2 cellular contexts compared by ENCODE assay signal in the genomic region with DNA sequence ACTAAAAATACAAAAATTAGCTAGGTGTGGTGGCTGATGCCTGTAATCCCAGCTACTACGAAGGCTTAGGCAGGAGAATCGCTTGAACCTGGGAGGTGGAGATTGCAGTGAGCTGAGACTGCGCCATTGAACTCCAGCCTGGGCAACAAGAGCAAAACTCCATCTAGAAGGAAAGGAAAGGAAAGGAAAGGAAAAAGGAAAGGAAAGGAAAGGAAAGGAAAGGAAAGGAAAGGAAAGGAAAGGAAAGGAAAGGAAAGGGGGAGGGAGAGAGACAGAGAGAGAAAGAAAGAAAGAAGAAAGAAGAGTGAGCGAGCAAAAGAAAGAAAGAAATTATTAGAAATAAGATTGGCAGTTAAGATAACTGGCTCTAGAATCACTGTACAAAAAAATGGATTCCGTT.
TF ChIP-seq lines count a peak whose summit lies in the region.

No MANE protein-coding gene starts in this region.

TF ChIP-seq in HEK293, 187 proteins besides CTCF, POLR2A, EP300 and RAD21:
- TF ChIP-seq PRDM1 (tag by site-specific recombination; IDR thresholded peaks at IDR 0.05) (peak; percentile 99), ZNF530 (tag by site-specific recombination; IDR thresholded peaks at IDR 0.05; ENCODE audit: low read depth) (0 out of 2 replicates have a peak, but pooled peaks have one; percentile 41)

TF ChIP-seq in GM12878, 131 proteins besides CTCF, POLR2A, EP300 and RAD21:
- 0 out of 2 replicates have a peak, but pooled peaks have one; percentile 60 for TF ChIP-seq HDGF (IDR thresholded peaks at IDR 0.05)
